In the genomic region with DNA sequence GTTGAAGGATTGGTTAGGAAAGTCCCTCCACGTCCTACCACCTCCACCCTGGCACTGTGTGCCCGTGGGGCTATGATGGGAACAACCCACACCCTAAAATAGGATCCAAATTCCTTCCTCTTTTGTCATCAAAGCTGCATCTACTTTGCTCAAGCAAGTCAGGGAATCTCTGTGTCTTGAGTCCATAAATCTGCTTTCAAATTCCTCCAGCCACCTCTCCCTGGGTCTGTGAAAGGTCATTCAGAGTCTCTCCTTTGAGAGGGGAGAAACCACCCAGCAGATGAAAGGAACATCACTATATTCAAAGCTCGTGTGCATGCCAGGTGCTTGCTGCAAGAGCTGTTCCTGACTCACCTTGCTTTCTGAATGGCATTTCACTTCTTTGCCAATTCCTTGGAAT, we compare ENCODE assay signal across 27 cellular contexts.
A peak's percentile ranks its signal among the peaks of the same experiment; 100 is the strongest.
DNase-seq lines count a peak whose midpoint lies in the region; ATAC-seq and TF ChIP-seq lines count a peak whose summit lies in the region.
"Had no signal": no experiment of that assay in that cellular context is flagged by ENCODE, and none has a peak within 500 bp of the region (broad histone marks: within the 10 kb centered on the region; RNA-seq: fewer than 3 reads in every experiment).

No MANE protein-coding gene starts in this region.

- H3K27ac ChIP-seq in RWPE1 (peak overlapping the region; percentile 81), esophagus squamous epithelium (peak overlapping the region; percentile 64 to 81 (median 70)), suprapubic skin (peak overlapping the region; percentile 68)
- H3K27ac ChIP-seq: Peyer's patch, right lobe of liver, upper lobe of left lung had no signal

- no peak for TF ChIP-seq CTCF in RWPE1 (conservative IDR thresholded peaks at IDR 0.05; ENCODE audit: low read depth)
- TF ChIP-seq CTCF in esophagus squamous epithelium (IDR thresholded peaks at IDR 0.05) = no peak
- TF ChIP-seq CTCF in suprapubic skin (IDR thresholded peaks at IDR 0.05) = no peak

- intact Hi-C loops in esophagus squamous epithelium (cut with DNase I) = no loop called here

- DNase-seq in GM03348 (ENCODE audit: low spot score) (peak; percentile 21), RWPE1 (ENCODE audit: low spot score) (peak; percentile 80), esophagus squamous epithelium (lab: John Stamatoyannopoulos, UW) (no peak), suprapubic skin (ENCODE audit: low spot score in 2 of 2) (no peak), amygdala (lab: John Stamatoyannopoulos, UW) (no peak)
- DNase-seq in activated CD8-positive, alpha-beta memory T cell treated with anti-CD3 and anti-CD28 coated beads, Interleukin-2, amount 10 ng/mL, durations not matched to agents 7 days and 5 days = no peak
- DNase-seq: activated CD4-positive, alpha-beta T cell treated with anti-CD3 and anti-CD28 coated beads, Interleukin-2, amount 50 U/mL, for 48 hours; activated CD8-positive, alpha-beta memory T cell treated with anti-CD3 and anti-CD28 coated beads, Interleukin-2, amount 50 U/mL, for 4 hours; activated naive CD4-positive, alpha-beta T cell treated with anti-CD3 and anti-CD28 coated beads, Interleukin-2, amount 10 ng/mL, durations not matched to agents 7 days and 5 days; CD4-positive, alpha-beta T cell; DMS 273 treated with DMSO at 0.1 percent for 48 hours; effector CD4-positive, alpha-beta T cell; KBM-7; mesenchymal stem cell; NCI-H1436; NCI-H2107; NCI-H510A; Peyer's patch; right lobe of liver; stimulated activated CD4-positive, alpha-beta T cell treated with anti-CD3 and anti-CD28 coated beads, Interleukin-4, amount 100 ng/mL, for 24 hours; substantia nigra; T-cell; upper lobe of left lung had no signal

- ATAC-seq in GM18517 (IDR thresholded peaks at IDR 0.05; ENCODE audit: unreplicated experiment) = no peak
- ATAC-seq in activated CD8-positive, alpha-beta memory T cell treated with anti-CD3 and anti-CD28 coated beads, Interleukin-2, amount 10 ng/mL, durations not matched to agents 7 days and 5 days = no peak
- ATAC-seq: activated CD4-positive, CD25-positive, alpha-beta regulatory T cell treated with anti-CD3 and anti-CD28 coated beads, Interleukin-2, amount 50 U/mL, for 24 hours; right lobe of liver; stimulated activated effector memory CD8-positive, alpha-beta T cell treated with anti-CD3 and anti-CD28 coated beads, Interleukin-12 subunit alpha, Interleukin-12 subunit beta, amount 100 ng/mL, for 72 hours; T-cell had no signal

- no peaks in the 10 kb centered on the region for H3K9me3 Mint-ChIP-seq in activated CD8-positive, alpha-beta memory T cell treated with anti-CD3 and anti-CD28 coated beads, Interleukin-2, amount 10 ng/mL, durations not matched to agents 7 days and 5 days (ENCODE audit: low read depth)
- H3K9me3 Mint-ChIP-seq: activated naive CD4-positive, alpha-beta T cell treated with anti-CD3 and anti-CD28 coated beads, Interleukin-2, amount 10 ng/mL, durations not matched to agents 7 days and 5 days; activated T-helper 1 cell treated with anti-CD3 and anti-CD28 coated beads, Interleukin-12 subunit alpha, Interleukin-12 subunit beta, Interleukin-2, Interleukin-4 antibody, amounts not matched to agents 30 ng/mL and 10 ng/mL and 1 ng/mL, durations not matched to agents 14 hours and 24 hours and 36 hours; CD4-positive, alpha-beta T cell; stimulated activated effector memory CD8-positive, alpha-beta T cell treated with anti-CD3 and anti-CD28 coated beads, Interleukin-12 subunit alpha, Interleukin-12 subunit beta, amount 100 ng/mL, for 72 hours; T-cell had no signal

- TF ChIP-seq POLR2A in esophagus squamous epithelium (IDR thresholded peaks at IDR 0.05) = no peak
- no peak for TF ChIP-seq POLR2A in suprapubic skin (IDR thresholded peaks at IDR 0.05)

- WGBS in esophagus squamous epithelium, 2 donors = 20% methylated on average over 3 of the region's 3 CpGs
- 27% methylated on average over 3 of the region's 3 CpGs for WGBS in suprapubic skin

- H3K4me1 ChIP-seq in esophagus squamous epithelium (peaks cover 13 to 24% (median 18%) of the 10 kb centered on the region in 3 donors), suprapubic skin (peaks cover 23% of the 10 kb centered on the region)
- H3K4me1 ChIP-seq: Peyer's patch, right lobe of liver, upper lobe of left lung had no signal

- CTCF ChIA-PET in RWPE1 (lab: Yijun Ruan, JAX) = interaction anchor here (0.6 kb wide), 3 partner anchors 38 to 635 kb away, joined by 3 to 5 read pairs (median 3); no protein-coding TSS in a partner anchor
- CTCF ChIA-PET in activated CD8-positive, alpha-beta memory T cell treated with anti-CD3 and anti-CD28 coated beads, Interleukin-2, amount 10 ng/mL, durations not matched to agents 7 days and 5 days (lab: Charles Lee) = interaction anchor here (2.0 kb wide), 1 partner anchor 9 kb away, joined by 4 read pairs; no protein-coding TSS in a partner anchor

- no peaks in the 10 kb centered on the region for H3K27me3 ChIP-seq in esophagus squamous epithelium
- no peaks in the 10 kb centered on the region for H3K27me3 ChIP-seq in suprapubic skin
- H3K27me3 ChIP-seq: Peyer's patch, right lobe of liver, upper lobe of left lung had no signal

- POLR2A ChIA-PET in RWPE1 (lab: Yijun Ruan, JAX; ENCODE audit: low non-redundant PET) = no interaction called here

- H3K27me3 Mint-ChIP-seq in activated CD8-positive, alpha-beta memory T cell treated with anti-CD3 and anti-CD28 coated beads, Interleukin-2, amount 10 ng/mL, durations not matched to agents 7 days and 5 days = peaks cover 35% of the 10 kb centered on the region

- H3K9me3 ChIP-seq in esophagus squamous epithelium (no peaks in the 10 kb centered on the region), suprapubic skin (no peaks in the 10 kb centered on the region)
- H3K9me3 ChIP-seq: Peyer's patch, right lobe of liver, upper lobe of left lung had no signal

- H3K36me3 Mint-ChIP-seq in activated CD8-positive, alpha-beta memory T cell treated with anti-CD3 and anti-CD28 coated beads, Interleukin-2, amount 10 ng/mL, durations not matched to agents 7 days and 5 days = no peaks in the 10 kb centered on the region
- H3K36me3 Mint-ChIP-seq: activated naive CD4-positive, alpha-beta T cell treated with anti-CD3 and anti-CD28 coated beads, Interleukin-2, amount 10 ng/mL, durations not matched to agents 7 days and 5 days; stimulated activated effector memory CD8-positive, alpha-beta T cell treated with anti-CD3 and anti-CD28 coated beads, Interleukin-12 subunit alpha, Interleukin-12 subunit beta, amount 100 ng/mL, for 72 hours; T-cell had no signal

- no peak overlapping the region for H3K27ac Mint-ChIP-seq in activated CD8-positive, alpha-beta memory T cell treated with anti-CD3 and anti-CD28 coated beads, Interleukin-2, amount 10 ng/mL, durations not matched to agents 7 days and 5 days
- H3K27ac Mint-ChIP-seq: activated naive CD4-positive, alpha-beta T cell treated with anti-CD3 and anti-CD28 coated beads, Interleukin-2, amount 10 ng/mL, durations not matched to agents 7 days and 5 days; activated T-helper 1 cell treated with anti-CD3 and anti-CD28 coated beads, Interleukin-12 subunit alpha, Interleukin-12 subunit beta, Interleukin-2, Interleukin-4 antibody, amounts not matched to agents 30 ng/mL and 10 ng/mL and 1 ng/mL, durations not matched to agents 14 hours and 24 hours and 36 hours; CD4-positive, alpha-beta T cell; stimulated activated effector memory CD8-positive, alpha-beta T cell treated with anti-CD3 and anti-CD28 coated beads, Interleukin-12 subunit alpha, Interleukin-12 subunit beta, amount 100 ng/mL, for 72 hours; T-cell had no signal

- H3K4me3 ChIP-seq in esophagus squamous epithelium (no peak overlapping the region), suprapubic skin (no peak overlapping the region)
- H3K4me3 ChIP-seq: Peyer's patch, right lobe of liver, upper lobe of left lung had no signal

- H3K4me1 Mint-ChIP-seq in activated CD8-positive, alpha-beta memory T cell treated with anti-CD3 and anti-CD28 coated beads, Interleukin-2, amount 10 ng/mL, durations not matched to agents 7 days and 5 days = no peaks in the 10 kb centered on the region
- H3K4me1 Mint-ChIP-seq: activated naive CD4-positive, alpha-beta T cell treated with anti-CD3 and anti-CD28 coated beads, Interleukin-2, amount 10 ng/mL, durations not matched to agents 7 days and 5 days; stimulated activated effector memory CD8-positive, alpha-beta T cell treated with anti-CD3 and anti-CD28 coated beads, Interleukin-12 subunit alpha, Interleukin-12 subunit beta, amount 100 ng/mL, for 72 hours; T-cell had no signal

- no peak overlapping the region for H3K4me3 Mint-ChIP-seq in activated CD8-positive, alpha-beta memory T cell treated with anti-CD3 and anti-CD28 coated beads, Interleukin-2, amount 10 ng/mL, durations not matched to agents 7 days and 5 days
- H3K4me3 Mint-ChIP-seq: activated naive CD4-positive, alpha-beta T cell treated with anti-CD3 and anti-CD28 coated beads, Interleukin-2, amount 10 ng/mL, durations not matched to agents 7 days and 5 days; activated T-helper 1 cell treated with anti-CD3 and anti-CD28 coated beads, Interleukin-12 subunit alpha, Interleukin-12 subunit beta, Interleukin-2, Interleukin-4 antibody, amounts not matched to agents 30 ng/mL and 10 ng/mL and 1 ng/mL, durations not matched to agents 14 hours and 24 hours and 36 hours; CD4-positive, alpha-beta T cell; stimulated activated effector memory CD8-positive, alpha-beta T cell treated with anti-CD3 and anti-CD28 coated beads, Interleukin-12 subunit alpha, Interleukin-12 subunit beta, amount 100 ng/mL, for 72 hours; T-cell had no signal

- no peak for TF ChIP-seq EP300 in suprapubic skin (IDR thresholded peaks at IDR 0.05)

- H3K36me3 ChIP-seq in esophagus squamous epithelium (no peaks in the 10 kb centered on the region), suprapubic skin (no peaks in the 10 kb centered on the region)
- H3K36me3 ChIP-seq: Peyer's patch, right lobe of liver, upper lobe of left lung had no signal

Comparison
In these comparisons a context has a peak if more than half of its experiments do, and no peak if none do; other contexts are left out.
1. DNase-seq: peak in GM03348 (single experiment) and RWPE1 (single experiment); none in esophagus squamous epithelium (single experiment), suprapubic skin (0 of 2), amygdala (0 of 56) and activated CD8-positive, alpha-beta memory T cell treated with anti-CD3 and anti-CD28 coated beads, Interleukin-2, amount 10 ng/mL, durations not matched to agents 7 days and 5 days (single experiment).
2. Peak in every context shown above with its lines, with median percentiles within 50 percentile points of each other: H3K27ac ChIP-seq.